1 cellular context compared by ENCODE assay signal in genomic region chr19:35178701-35179100, GRCh38.
TF ChIP-seq lines count a peak whose summit lies in the region.

No MANE protein-coding gene starts in this region.

TF ChIP-seq in HEK293, 187 proteins besides CTCF, POLR2A, EP300 and RAD21 (continued from another document):
- TF ChIP-seq, protein P1, sequence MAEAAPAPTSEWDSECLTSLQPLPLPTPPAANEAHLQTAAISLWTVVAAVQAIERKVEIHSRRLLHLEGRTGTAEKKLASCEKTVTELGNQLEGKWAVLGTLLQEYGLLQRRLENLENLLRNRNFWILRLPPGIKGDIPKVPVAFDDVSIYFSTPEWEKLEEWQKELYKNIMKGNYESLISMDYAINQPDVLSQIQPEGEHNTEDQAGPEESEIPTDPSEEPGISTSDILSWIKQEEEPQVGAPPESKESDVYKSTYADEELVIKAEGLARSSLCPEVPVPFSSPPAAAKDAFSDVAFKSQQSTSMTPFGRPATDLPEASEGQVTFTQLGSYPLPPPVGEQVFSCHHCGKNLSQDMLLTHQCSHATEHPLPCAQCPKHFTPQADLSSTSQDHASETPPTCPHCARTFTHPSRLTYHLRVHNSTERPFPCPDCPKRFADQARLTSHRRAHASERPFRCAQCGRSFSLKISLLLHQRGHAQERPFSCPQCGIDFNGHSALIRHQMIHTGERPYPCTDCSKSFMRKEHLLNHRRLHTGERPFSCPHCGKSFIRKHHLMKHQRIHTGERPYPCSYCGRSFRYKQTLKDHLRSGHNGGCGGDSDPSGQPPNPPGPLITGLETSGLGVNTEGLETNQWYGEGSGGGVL (tag by site-specific recombination; IDR thresholded peaks at IDR 0.05) = 0 out of 2 replicates have a peak, but pooled peaks have one; percentile 5
